1 cellular context compared by ENCODE assay signal in the genomic region with DNA sequence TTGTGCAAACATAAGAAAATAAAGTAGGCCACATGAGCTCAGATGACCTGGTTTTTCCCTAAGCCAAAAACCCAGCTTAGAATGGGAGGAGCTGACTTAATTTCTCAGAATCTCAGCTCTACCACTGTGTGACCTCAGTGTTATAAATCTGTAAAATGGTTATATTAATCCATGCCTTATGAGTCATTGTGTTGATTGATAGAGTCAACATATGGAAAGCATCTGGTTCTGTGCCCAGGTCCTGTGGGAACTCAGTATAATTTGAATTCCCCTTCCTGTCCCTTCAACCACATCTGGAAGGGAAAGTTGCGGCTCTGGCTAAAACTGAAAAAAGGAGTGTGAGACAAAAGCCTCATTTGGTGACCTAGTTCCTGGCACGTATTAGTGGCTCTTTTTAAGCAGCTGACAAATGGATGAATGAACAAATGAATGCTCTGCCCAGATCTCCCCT.
A peak's percentile ranks its signal among the peaks of the same experiment; 100 is the strongest.
TF ChIP-seq lines count a peak whose summit lies in the region.

No MANE protein-coding gene starts in this region.

TF ChIP-seq in GM12878, 131 proteins besides CTCF, POLR2A, EP300 and RAD21:
- TF ChIP-seq NR2F1 (conservative IDR thresholded peaks at IDR 0.05) (0 out of 2 replicates have a peak, but pooled peaks have one; percentile 26), POU2F2 (IDR thresholded peaks at IDR 0.05; ENCODE audit: borderline replicate concordance, low read depth, low read length) (0 out of 3 replicates have a peak, but pooled peaks have one; percentile 26), IKZF2 (IDR thresholded peaks at IDR 0.05) (peak; percentile 64 to 68), EED (IDR thresholded peaks at IDR 0.05; ENCODE audit: low read depth) (peak; percentile 75), KAT2A (conservative IDR thresholded peaks at IDR 0.05; ENCODE audit: control insufficient read depth, low read depth, low read length) (no peak), IKZF1 (conservative IDR thresholded peaks at IDR 0.05) (peak; percentile 51; the same call in 1 of the 2 replicates), RUNX3 (IDR thresholded peaks at IDR 0.05; ENCODE audit: low read length) (peak; percentile 77), SUZ12 (IDR thresholded peaks at IDR 0.05; ENCODE audit: unreplicated experiment) (no peak)
- TF ChIP-seq, protein P1, sequence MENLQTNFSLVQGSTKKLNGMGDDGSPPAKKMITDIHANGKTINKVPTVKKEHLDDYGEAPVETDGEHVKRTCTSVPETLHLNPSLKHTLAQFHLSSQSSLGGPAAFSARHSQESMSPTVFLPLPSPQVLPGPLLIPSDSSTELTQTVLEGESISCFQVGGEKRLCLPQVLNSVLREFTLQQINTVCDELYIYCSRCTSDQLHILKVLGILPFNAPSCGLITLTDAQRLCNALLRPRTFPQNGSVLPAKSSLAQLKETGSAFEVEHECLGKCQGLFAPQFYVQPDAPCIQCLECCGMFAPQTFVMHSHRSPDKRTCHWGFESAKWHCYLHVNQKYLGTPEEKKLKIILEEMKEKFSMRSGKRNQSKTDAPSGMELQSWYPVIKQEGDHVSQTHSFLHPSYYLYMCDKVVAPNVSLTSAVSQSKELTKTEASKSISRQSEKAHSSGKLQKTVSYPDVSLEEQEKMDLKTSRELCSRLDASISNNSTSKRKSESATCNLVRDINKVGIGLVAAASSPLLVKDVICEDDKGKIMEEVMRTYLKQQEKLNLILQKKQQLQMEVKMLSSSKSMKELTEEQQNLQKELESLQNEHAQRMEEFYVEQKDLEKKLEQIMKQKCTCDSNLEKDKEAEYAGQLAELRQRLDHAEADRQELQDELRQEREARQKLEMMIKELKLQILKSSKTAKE (IDR thresholded peaks at IDR 0.05; ENCODE audit: low read depth, poor library complexity, severe bottlenecking): peak; percentile 83
